Comparison of ENCODE assay signal across 1 cellular context in the genomic region with DNA sequence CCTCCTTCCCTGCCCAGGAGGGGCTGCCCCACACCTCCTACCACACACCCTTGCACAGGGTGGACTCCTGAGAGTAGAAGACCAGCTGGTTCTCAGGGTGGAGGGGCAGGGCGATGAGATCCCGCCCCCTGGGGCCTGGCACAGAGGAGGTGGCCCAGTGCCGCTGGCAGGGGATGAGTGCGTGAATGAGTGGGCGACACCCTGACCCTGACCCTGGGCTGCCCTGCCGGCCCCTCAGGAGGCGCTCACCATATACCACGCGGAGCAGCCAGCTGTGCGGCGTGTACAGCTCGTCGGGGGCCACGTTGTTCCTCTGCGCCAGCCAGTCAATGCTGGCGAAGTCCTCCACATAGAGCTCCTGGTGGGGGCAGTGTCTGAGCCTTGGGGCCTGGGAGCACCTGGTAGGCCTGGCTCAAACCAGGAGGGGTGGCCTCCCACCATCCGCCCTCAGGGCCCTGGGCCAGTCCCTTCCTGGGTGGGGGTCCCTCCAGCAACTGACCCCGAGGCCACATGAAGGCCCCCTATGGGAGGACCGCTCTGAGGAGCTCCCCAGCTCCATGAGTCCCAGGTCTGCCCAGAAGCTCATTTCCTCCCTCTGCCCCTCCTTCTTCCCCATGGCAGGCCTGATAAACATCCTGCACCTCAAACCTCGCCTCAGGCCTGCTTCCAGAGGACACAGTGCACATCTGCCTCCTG.
TF ChIP-seq lines count a peak whose summit lies in the region.

No MANE protein-coding gene starts in this region.

TF ChIP-seq in HepG2, 621 proteins besides CTCF, POLR2A, EP300 and RAD21:
- peak; percentile 23 for TF ChIP-seq AGO2 (optimal IDR thresholded peaks at IDR 0.05; ENCODE audit: low read depth, low read length)
- TF ChIP-seq ZMYM3 (CRISPR knock-in tag; IDR thresholded peaks at IDR 0.05), result no peak
- 0 out of 2 replicates have a peak, but pooled peaks have one; percentile 49 for TF ChIP-seq RBFOX2 (IDR thresholded peaks at IDR 0.05; ENCODE audit: low read depth, low read length)
